ENCODE assay signal across 10 cellular contexts in genomic region chr6:111837641-111838500, GRCh38. TPM values are rescaled to one million over a fixed set of nuclear protein-coding genes. Genes with fewer than 3 reads are reported as not detected.
DNase-seq lines count a peak whose midpoint lies in the region; ATAC-seq and TF ChIP-seq lines count a peak whose summit lies in the region.
"Had no signal": no experiment of that assay in that cellular context is flagged by ENCODE, and none has a peak within 500 bp of the region (broad histone marks: within the 10 kb centered on the region; RNA-seq: fewer than 3 reads in every experiment).

No MANE protein-coding gene starts in this region.

- H3K27me3 ChIP-seq in CD8-positive, alpha-beta T cell (ENCODE audit: insufficient read depth, low read length): no peaks in the 10 kb centered on the region
- no peaks in the 10 kb centered on the region for H3K27me3 ChIP-seq in left ventricle myocardium inferior (ENCODE audit: low read depth)

- H3K9me3 Mint-ChIP-seq in CD8-positive, alpha-beta T cell: no peaks in the 10 kb centered on the region
- H3K9me3 Mint-ChIP-seq in effector memory CD8-positive, alpha-beta T cell: no peaks in the 10 kb centered on the region

- CTCF ChIA-PET in CD8-positive, alpha-beta T cell (lab: Charles Lee): no interaction called here

- peak in 2 of 7 experiments; percentile 31 to 53 for DNase-seq in CD8-positive, alpha-beta T cell
- DNase-seq in effector memory CD8-positive, alpha-beta T cell: peak in 2 of 3 experiments; percentile 44 to 47
- DNase-seq in NCI-H146 (lab: John Stamatoyannopoulos, UW) (no peak), NCI-H146 treated with DMSO at 0.1 percent for 48 hours (lab: John Stamatoyannopoulos, UW; ENCODE audit: unreplicated experiment) (no peak), ecto neural progenitor cell (ENCODE audit: low spot score) (no peak), left ventricle myocardium inferior (no peak)
- DNase-seq: NCI-H2171 had no signal

- intact Hi-C loops in CD8-positive, alpha-beta T cell (cut with DNase I, micrococcal nuclease): loop anchor here (1.0 to 2.0 kb wide), 3 partner anchors 8 to 33 kb away; no protein-coding TSS in a partner anchor
- intact Hi-C loops in left ventricle myocardium inferior (cut with micrococcal nuclease): no loop called here

- H3K4me1 ChIP-seq in CD8-positive, alpha-beta T cell (ENCODE audit: insufficient read depth, low read length): peaks cover 95% of the 10 kb centered on the region
- H3K4me1 ChIP-seq in left ventricle myocardium inferior: peaks cover 70% of the 10 kb centered on the region

- H3K4me1 Mint-ChIP-seq in CD8-positive, alpha-beta T cell (ENCODE audit: low read depth): peaks cover 72% of the 10 kb centered on the region
- peaks cover 36 to 59% of the 10 kb centered on the region in 2 donors for H3K4me1 Mint-ChIP-seq in effector memory CD8-positive, alpha-beta T cell (ENCODE audit: low read depth in 2 of 2)

- H3K9me3 ChIP-seq in CD8-positive, alpha-beta T cell (ENCODE audit: low read length): no peaks in the 10 kb centered on the region
- H3K9me3 ChIP-seq in left ventricle myocardium inferior (replicated peaks): no peaks in the 10 kb centered on the region

- H3K4me3 ChIP-seq in CD8-positive, alpha-beta T cell (ENCODE audit: low read depth, low read length): peak overlapping the region; percentile 25
- no peak overlapping the region for H3K4me3 ChIP-seq in left ventricle myocardium inferior
- H3K4me3 ChIP-seq: lung had no signal

- no peaks in the 10 kb centered on the region for H3K36me3 ChIP-seq in CD8-positive, alpha-beta T cell (ENCODE audit: insufficient read depth, low read length)
- H3K36me3 ChIP-seq in left ventricle myocardium inferior: no peaks in the 10 kb centered on the region

- peak overlapping the region; percentile 42 for H3K27ac ChIP-seq in CD8-positive, alpha-beta T cell (ENCODE audit: low read depth, low read length)
- H3K27ac ChIP-seq in left ventricle myocardium inferior (replicated peaks): no peak overlapping the region

- H3K27ac Mint-ChIP-seq in CD8-positive, alpha-beta T cell: peak overlapping the region; percentile 90
- peak overlapping the region in 1 of 2 donors; percentile 86 for H3K27ac Mint-ChIP-seq in effector memory CD8-positive, alpha-beta T cell

- H3K36me3 Mint-ChIP-seq in CD8-positive, alpha-beta T cell: peaks cover 24% of the 10 kb centered on the region
- peaks cover 62% of the 10 kb centered on the region for H3K36me3 Mint-ChIP-seq in effector memory CD8-positive, alpha-beta T cell (ENCODE audit: insufficient read depth)

- ATAC-seq in CD8-positive, alpha-beta T cell: peak; percentile 69
- ATAC-seq in GM21447 (IDR thresholded peaks at IDR 0.05; ENCODE audit: unreplicated experiment): peak; percentile 58
- ATAC-seq in HG03558 (IDR thresholded peaks at IDR 0.05; ENCODE audit: extremely low read depth, unreplicated experiment): peak; percentile 54
- ATAC-seq in effector memory CD8-positive, alpha-beta T cell (replicated peaks): peak; percentile 70

- POLR2A ChIA-PET in CD8-positive, alpha-beta T cell (lab: Charles Lee): interaction anchor here (1.3 kb wide), 2 partner anchors 17 to 26 kb away, joined by 3 read pairs; no protein-coding TSS in a partner anchor

- H3K4me3 Mint-ChIP-seq in CD8-positive, alpha-beta T cell: peak overlapping the region; percentile 57
- peak overlapping the region; percentile 61 to 71 for H3K4me3 Mint-ChIP-seq in effector memory CD8-positive, alpha-beta T cell

- no peaks in the 10 kb centered on the region for H3K27me3 Mint-ChIP-seq in CD8-positive, alpha-beta T cell (ENCODE audit: low read depth)
- no peaks in the 10 kb centered on the region for H3K27me3 Mint-ChIP-seq in effector memory CD8-positive, alpha-beta T cell

- no peak for TF ChIP-seq CTCF in CD8-positive, alpha-beta T cell (IDR thresholded peaks at IDR 0.05)
- no peak for TF ChIP-seq CTCF in left ventricle myocardium inferior (IDR thresholded peaks at IDR 0.05; ENCODE audit: borderline replicate concordance)

RNA-seq across cellular contexts. Expression of gene FYN, which starts 35.4 kb away (rescaled TPM):
- total RNA-seq in CD8-positive, alpha-beta T cell: 100 to 1,000 TPM; 479 to 483 TPM
- total RNA-seq in left ventricle myocardium inferior: 46.3 TPM

Comparison
In these comparisons a context has a peak if more than half of its experiments do, and no peak if none do; other contexts are left out.
1. DNase-seq: peak in effector memory CD8-positive, alpha-beta T cell (2 of 3); none in NCI-H146 (single experiment), NCI-H146 treated with DMSO at 0.1 percent for 48 hours (single experiment), ecto neural progenitor cell (single experiment) and left ventricle myocardium inferior (single experiment).
2. RNA of gene FYN, which starts 35.4 kb away (total RNA-seq): 479 to 483 TPM in CD8-positive, alpha-beta T cell; 46.3 TPM in left ventricle myocardium inferior (single experiment); every median in the first group is over 10 times any median in the second.
3. Peak in every context shown above with its lines, with median percentiles within 50 percentile points of each other: ATAC-seq.